ENCODE assay signal across 10 cellular contexts in genomic region chr7:29606287-29606721, GRCh38. TPM values are rescaled to one million over a fixed set of nuclear protein-coding genes. Genes with fewer than 3 reads are reported as not detected.
DNase-seq lines count a peak whose midpoint lies in the region; ATAC-seq, FAIRE-seq and TF ChIP-seq lines count a peak whose summit lies in the region.
"Had no signal": no experiment of that assay in that cellular context is flagged by ENCODE, and none has a peak within 500 bp of the region (broad histone marks: within the 10 kb centered on the region; RNA-seq: fewer than 3 reads in every experiment).

No MANE protein-coding gene starts in this region.

- FAIRE-seq in astrocyte (lab: Jason Lieb, UNC): peak; percentile 47

- H3K4me3 Mint-ChIP-seq in astrocyte (ENCODE audit: unreplicated experiment): no peak overlapping the region

- no peaks in the 10 kb centered on the region for H4K20me1 ChIP-seq in astrocyte (ENCODE audit: insufficient read depth, low read length)

- H3K36me3 Mint-ChIP-seq in astrocyte (ENCODE audit: low read depth, unreplicated experiment): no peaks in the 10 kb centered on the region

- H3K27me3 ChIP-seq in cardiac muscle cell (no peaks in the 10 kb centered on the region), astrocyte (ENCODE audit: insufficient read depth, low read length) (no peaks in the 10 kb centered on the region), vagina (no peaks in the 10 kb centered on the region)

- H2AFZ ChIP-seq in astrocyte (ENCODE audit: low read depth, low read length): peak overlapping the region; percentile 50

- no peak overlapping the region for H3K9ac ChIP-seq in astrocyte (ENCODE audit: low read length)

- peak overlapping the region; percentile 37 for H3K4me2 ChIP-seq in astrocyte (ENCODE audit: low read length)

- ATAC-seq in HG02884 (IDR thresholded peaks at IDR 0.05; ENCODE audit: unreplicated experiment) (no peak), HG02763 (IDR thresholded peaks at IDR 0.05; ENCODE audit: unreplicated experiment) (no peak)

- intact Hi-C loops in cardiac septum (cut with DNase I) (loop anchor here (10.0 kb wide), 1 partner anchor 412 kb away; the partner anchor contains the start of gene CHN2), vagina (cut with DNase I) (no loop called here)

- TF ChIP-seq CTCF in cardiac muscle cell (IDR thresholded peaks at IDR 0.05; ENCODE audit: low read depth, low read length) (no peak), astrocyte (IDR thresholded peaks at IDR 0.05; ENCODE audit: insufficient read depth, low read depth, low read length) (no peak), vagina (IDR thresholded peaks at IDR 0.05) (no peak)

- H3K27ac ChIP-seq in cardiac muscle cell (peak overlapping the region; percentile 78), astrocyte (ENCODE audit: low read depth, low read length) (no peak overlapping the region), vagina (peak overlapping the region; percentile 27)

- H3K4me1 ChIP-seq in cardiac muscle cell (ENCODE audit: low read depth) (peaks cover 51% of the 10 kb centered on the region), astrocyte (ENCODE audit: insufficient read depth, low read length) (peaks cover 20% of the 10 kb centered on the region), vagina (peaks cover 30% of the 10 kb centered on the region)

- no peaks in the 10 kb centered on the region for H3K9me3 Mint-ChIP-seq in astrocyte (ENCODE audit: unreplicated experiment)

- H3K9me3 ChIP-seq in cardiac muscle cell (ENCODE audit: low read depth): no peaks in the 10 kb centered on the region
- H3K9me3 ChIP-seq in astrocyte (ENCODE audit: insufficient read depth, low read depth, low read length): no peaks in the 10 kb centered on the region
- H3K9me3 ChIP-seq in vagina: no peaks in the 10 kb centered on the region

- H3K4me1 Mint-ChIP-seq in astrocyte (ENCODE audit: low read depth, unreplicated experiment): peaks cover 20% of the 10 kb centered on the region

- no peaks in the 10 kb centered on the region for H3K79me2 ChIP-seq in astrocyte (ENCODE audit: insufficient read depth, low read length)

- no peak overlapping the region for H3K4me3 ChIP-seq in cardiac muscle cell
- no peak overlapping the region for H3K4me3 ChIP-seq in astrocyte (ENCODE audit: insufficient read depth, low read depth, low read length)
- no peak overlapping the region for H3K4me3 ChIP-seq in vagina

- peak overlapping the region; percentile 0 for H3K27ac Mint-ChIP-seq in astrocyte (ENCODE audit: unreplicated experiment)

- no peak for TF ChIP-seq POLR2A in vagina (IDR thresholded peaks at IDR 0.05)

- no peaks in the 10 kb centered on the region for H3K36me3 ChIP-seq in cardiac muscle cell
- H3K36me3 ChIP-seq in astrocyte (ENCODE audit: insufficient read depth, low read length): no peaks in the 10 kb centered on the region
- H3K36me3 ChIP-seq in vagina: no peaks in the 10 kb centered on the region

- DNase-seq in cardiac muscle cell (ENCODE audit: low read depth in 1 of 2, low spot score in 1 of 2): peak; percentile 75 to 87
- no peak for DNase-seq in cardiac septum (ENCODE audit: low spot score)
- peak; percentile 66 for DNase-seq in astrocyte (ENCODE audit: low read depth)
- DNase-seq in islet precursor cell: peak; percentile 92
- no peak for DNase-seq in vagina (ENCODE audit: extremely low spot score in 2 of 2)
- no peak for DNase-seq in NCI-H2107 treated with DMSO at 0.1 percent for 48 hours (lab: John Stamatoyannopoulos, UW; ENCODE audit: unreplicated experiment)
- DNase-seq: NCI-H526 treated with DMSO at 0.1 percent for 48 hours had no signal

- H3K27me3 Mint-ChIP-seq in astrocyte (ENCODE audit: low read depth, unreplicated experiment): no peaks in the 10 kb centered on the region

RNA-seq across cellular contexts. Expression of gene PRR15, which starts 42.7 kb away (rescaled TPM):
- total RNA-seq in cardiac muscle cell: 4.9 and 8.9 TPM in 2 replicates
- 3.4 and 4.3 TPM in 2 replicates for polyA plus RNA-seq in cardiac muscle cell
- total RNA-seq in cardiac septum: 0.40 TPM
- total RNA-seq in astrocyte: 7.2 and 11.1 TPM in 2 replicates
- not detected for total RNA-seq in vagina
- polyA plus RNA-seq: AG04450 had no signal

Comparison
In these comparisons a context has a peak if more than half of its experiments do, and no peak if none do; other contexts are left out.
1. DNase-seq: peak in cardiac muscle cell (2 of 2), astrocyte (single experiment) and islet precursor cell (single experiment); none in cardiac septum (single experiment), vagina (0 of 2) and NCI-H2107 treated with DMSO at 0.1 percent for 48 hours (single experiment).